In the genomic region with DNA sequence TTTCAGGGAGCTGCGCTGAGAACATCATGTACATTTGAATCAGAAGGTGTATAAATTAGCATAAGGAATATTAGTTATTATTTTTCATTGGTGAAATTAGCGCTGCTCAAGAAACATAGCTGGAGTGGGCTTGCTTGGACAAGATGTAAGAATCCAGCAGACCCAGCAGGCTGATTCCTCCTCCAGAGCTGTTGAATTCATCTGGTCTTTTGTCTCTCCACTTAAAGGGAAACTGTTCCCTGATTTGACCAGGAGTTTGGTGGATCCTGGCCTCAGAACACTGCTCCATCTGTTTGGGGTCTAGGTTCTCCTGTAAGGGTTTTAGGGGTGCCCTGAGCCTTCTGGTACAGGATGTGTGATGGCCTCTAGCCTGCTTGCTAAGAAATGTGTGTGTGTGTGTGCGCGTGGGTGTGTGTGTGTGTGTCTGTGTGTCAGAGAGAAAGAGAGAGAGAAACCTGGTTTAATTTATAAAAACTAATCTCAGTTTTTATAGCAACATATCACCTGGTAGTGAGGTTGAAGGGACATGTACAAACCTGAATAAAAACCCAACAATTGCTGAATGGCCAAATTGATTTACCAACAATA, we compare ENCODE assay signal across 20 cellular contexts. TPM values are rescaled to one million over a fixed set of nuclear protein-coding genes. Genes with fewer than 3 reads are reported as not detected.
DNase-seq lines count a peak whose midpoint lies in the region; TF ChIP-seq lines count a peak whose summit lies in the region.
"Had no signal": no experiment of that assay in that cellular context is flagged by ENCODE, and none has a peak within 500 bp of the region (broad histone marks: within the 10 kb centered on the region; RNA-seq: fewer than 3 reads in every experiment).

No MANE protein-coding gene starts in this region.

- no peak for DNase-seq in activated CD4-positive, alpha-beta T cell treated with anti-CD3 and anti-CD28 coated beads, Interleukin-2, amount 10 ng/mL, durations not matched to agents 7 days and 5 days
- no peak for DNase-seq in activated CD4-positive, alpha-beta T cell treated with anti-CD3 and anti-CD28 coated beads, Interleukin-2, amount 50 U/mL, for 1 hour
- DNase-seq in T-helper 2 cell treated with Interferon-gamma antibody and Interleukin-4, amounts not matched to agents 5 μg/mL and 100 μg/mL, for 36 hours (ENCODE audit: low spot score) = no peak
- no peak for DNase-seq in NCI-H2107 (lab: John Stamatoyannopoulos, UW)
- DNase-seq in HK-2 (ENCODE audit: unreplicated experiment) = no peak
- no peak for DNase-seq in mesothelial cell of epicardium (ENCODE audit: low spot score in 2 of 2, unreplicated experiment in 2 of 2)
- DNase-seq: activated B cell treated with CpG ODN at 0.5 μM for 24 hours, BE2C, GOT3, heart right ventricle, immature natural killer cell, left ventricle myocardium inferior, NCI-H1048, NCI-H526, nucleus accumbens, upper lobe of right lung had no signal

- H3K9me2 ChIP-seq in DOHH2 (replicated peaks; ENCODE audit: control insufficient read depth, low read length) = no peaks in the 10 kb centered on the region

- peaks cover 60% of the 10 kb centered on the region for H3K4me1 ChIP-seq in DOHH2 (ENCODE audit: control insufficient read depth, low read length)
- peaks cover 0 to 8% of the 10 kb centered on the region in 2 donors for H3K4me1 ChIP-seq in esophagus (ENCODE audit: control insufficient read depth in 2 of 2, insufficient read depth in 2 of 2, low read length in 1 of 2)
- H3K4me1 ChIP-seq: BE2C, left ventricle myocardium inferior, upper lobe of right lung had no signal

- peaks cover 45% of the 10 kb centered on the region for H3F3A ChIP-seq in DOHH2 (ENCODE audit: control insufficient read depth, insufficient read depth)

- peak overlapping the region; percentile 84 for H3K4me2 ChIP-seq in DOHH2 (ENCODE audit: low read length)
- H3K4me2 ChIP-seq: KMS-11 had no signal

- H3K4me3 ChIP-seq in DOHH2 (ENCODE audit: low read length) (peak overlapping the region; percentile 95), esophagus (ENCODE audit: low read depth in 1 of 2, low read length in 2 of 2) (no peak overlapping the region)
- H3K4me3 ChIP-seq: heart right ventricle, left ventricle myocardium inferior, upper lobe of right lung had no signal

- CTCF ChIA-PET in activated CD4-positive, alpha-beta T cell treated with anti-CD3 and anti-CD28 coated beads, Interleukin-2, amount 10 ng/mL, durations not matched to agents 7 days and 5 days (lab: Charles Lee) = interaction anchor here (0.6 to 1.9 kb wide), 4 partner anchors 9 to 23 kb away, joined by 3 to 6 read pairs (median 4); partner anchors contain the start of genes SORL1 and SORL1-AS1

- H3K27me3 Mint-ChIP-seq in activated CD4-positive, alpha-beta T cell treated with anti-CD3 and anti-CD28 coated beads, Interleukin-2, amount 10 ng/mL, durations not matched to agents 7 days and 5 days = no peaks in the 10 kb centered on the region
- H3K27me3 Mint-ChIP-seq in T-helper 2 cell treated with Interferon-gamma antibody and Interleukin-4, amounts not matched to agents 5 μg/mL and 100 μg/mL, for 36 hours (ENCODE audit: low read depth) = no peaks in the 10 kb centered on the region
- no peaks in the 10 kb centered on the region for H3K27me3 Mint-ChIP-seq in mesothelial cell of epicardium (ENCODE audit: low read depth)
- H3K27me3 Mint-ChIP-seq: activated B cell treated with CpG ODN at 0.5 μM for 24 hours; dendritic cell treated with granulocyte-macrophage colony-stimulating factor and Interleukin-4, amounts not matched to agents 40 ng/mL and 50 ng/mL, for 4 days had no signal

- 64 to 75% methylated on average over 4 of the region's 4 CpGs for WGBS in esophagus, 2 donors

- peaks cover 51% of the 10 kb centered on the region for H3K36me3 Mint-ChIP-seq in activated CD4-positive, alpha-beta T cell treated with anti-CD3 and anti-CD28 coated beads, Interleukin-2, amount 10 ng/mL, durations not matched to agents 7 days and 5 days (ENCODE audit: low read depth)
- peaks cover 18% of the 10 kb centered on the region for H3K36me3 Mint-ChIP-seq in T-helper 2 cell treated with Interferon-gamma antibody and Interleukin-4, amounts not matched to agents 5 μg/mL and 100 μg/mL, for 36 hours (ENCODE audit: low read depth)
- no peaks in the 10 kb centered on the region for H3K36me3 Mint-ChIP-seq in mesothelial cell of epicardium

- H3K36me3 ChIP-seq in DOHH2 (ENCODE audit: control insufficient read depth, low read length) = peaks cover 35% of the 10 kb centered on the region
- H3K36me3 ChIP-seq in esophagus (ENCODE audit: control insufficient read depth in 2 of 2, insufficient read depth in 2 of 2, low read length in 1 of 2) = no peaks in the 10 kb centered on the region
- H3K36me3 ChIP-seq: BE2C, heart right ventricle, left ventricle myocardium inferior, upper lobe of right lung had no signal

- POLR2A ChIA-PET in activated CD4-positive, alpha-beta T cell treated with anti-CD3 and anti-CD28 coated beads, Interleukin-2, amount 10 ng/mL, durations not matched to agents 7 days and 5 days (lab: Charles Lee) = no interaction called here

- TF ChIP-seq CTCF in DOHH2 (IDR thresholded peaks at IDR 0.05; ENCODE audit: low read depth, low read length, poor library complexity, severe bottlenecking) (no peak), mesothelial cell of epicardium (IDR thresholded peaks at IDR 0.05; ENCODE audit: unreplicated experiment) (no peak)

- H3K9me3 ChIP-seq in DOHH2 (ENCODE audit: control insufficient read depth, insufficient read depth, low read length) = no peaks in the 10 kb centered on the region
- H3K9me3 ChIP-seq in esophagus (ENCODE audit: control insufficient read depth in 2 of 2, insufficient read depth in 1 of 2, low read depth in 1 of 2, low read length in 1 of 2) = no peaks in the 10 kb centered on the region
- H3K9me3 ChIP-seq: BE2C, heart right ventricle, left ventricle myocardium inferior, upper lobe of right lung had no signal

- H3K4me1 Mint-ChIP-seq in activated CD4-positive, alpha-beta T cell treated with anti-CD3 and anti-CD28 coated beads, Interleukin-2, amount 10 ng/mL, durations not matched to agents 7 days and 5 days = peaks cover 56% of the 10 kb centered on the region
- H3K4me1 Mint-ChIP-seq in T-helper 2 cell treated with Interferon-gamma antibody and Interleukin-4, amounts not matched to agents 5 μg/mL and 100 μg/mL, for 36 hours (ENCODE audit: low read depth) = peaks cover 36% of the 10 kb centered on the region
- H3K4me1 Mint-ChIP-seq in mesothelial cell of epicardium = peaks cover 2% of the 10 kb centered on the region

- H3K9me3 Mint-ChIP-seq in activated CD4-positive, alpha-beta T cell treated with anti-CD3 and anti-CD28 coated beads, Interleukin-2, amount 10 ng/mL, durations not matched to agents 7 days and 5 days = peaks cover 3% of the 10 kb centered on the region
- H3K9me3 Mint-ChIP-seq in T-helper 2 cell treated with Interferon-gamma antibody and Interleukin-4, amounts not matched to agents 5 μg/mL and 100 μg/mL, for 36 hours = no peaks in the 10 kb centered on the region
- no peaks in the 10 kb centered on the region for H3K9me3 Mint-ChIP-seq in mesothelial cell of epicardium
- H3K9me3 Mint-ChIP-seq: activated B cell treated with CpG ODN at 0.5 μM for 24 hours; dendritic cell treated with granulocyte-macrophage colony-stimulating factor and Interleukin-4, amounts not matched to agents 40 ng/mL and 50 ng/mL, for 4 days; immature natural killer cell had no signal

- peak overlapping the region; percentile 97 for H3K27ac ChIP-seq in DOHH2 (ENCODE audit: low read depth, low read length)
- peak overlapping the region; percentile 65 to 84 for H3K27ac ChIP-seq in esophagus (ENCODE audit: low read depth in 2 of 2, low read length in 1 of 2)
- H3K27ac ChIP-seq: heart right ventricle, KMS-11, left ventricle myocardium inferior, upper lobe of right lung had no signal

- H3K79me2 ChIP-seq in DOHH2 (ENCODE audit: control insufficient read depth, low read length) = no peaks in the 10 kb centered on the region; the same call in 1 of the 2 replicates

- no peak overlapping the region for H3K4me3 Mint-ChIP-seq in activated CD4-positive, alpha-beta T cell treated with anti-CD3 and anti-CD28 coated beads, Interleukin-2, amount 10 ng/mL, durations not matched to agents 7 days and 5 days
- no peak overlapping the region for H3K4me3 Mint-ChIP-seq in T-helper 2 cell treated with Interferon-gamma antibody and Interleukin-4, amounts not matched to agents 5 μg/mL and 100 μg/mL, for 36 hours
- H3K4me3 Mint-ChIP-seq in mesothelial cell of epicardium = no peak overlapping the region
- H3K4me3 Mint-ChIP-seq: dendritic cell treated with granulocyte-macrophage colony-stimulating factor and Interleukin-4, amounts not matched to agents 40 ng/mL and 50 ng/mL, for 4 days; immature natural killer cell had no signal

- H4K20me1 ChIP-seq in DOHH2 (ENCODE audit: control insufficient read depth, insufficient read depth, low read depth, low read length) = no peaks in the 10 kb centered on the region

- no peaks in the 10 kb centered on the region for H3K27me3 ChIP-seq in DOHH2 (ENCODE audit: control insufficient read depth, low read length)
- H3K27me3 ChIP-seq in esophagus (ENCODE audit: control insufficient read depth in 1 of 2, insufficient read depth in 2 of 2, low read length in 2 of 2) = no peaks in the 10 kb centered on the region
- H3K27me3 ChIP-seq: BE2C, heart right ventricle, upper lobe of right lung had no signal

- H3K27ac Mint-ChIP-seq in activated CD4-positive, alpha-beta T cell treated with anti-CD3 and anti-CD28 coated beads, Interleukin-2, amount 10 ng/mL, durations not matched to agents 7 days and 5 days = peak overlapping the region; percentile 20
- H3K27ac Mint-ChIP-seq in T-helper 2 cell treated with Interferon-gamma antibody and Interleukin-4, amounts not matched to agents 5 μg/mL and 100 μg/mL, for 36 hours = peak overlapping the region; percentile 70
- no peak overlapping the region for H3K27ac Mint-ChIP-seq in mesothelial cell of epicardium
- H3K27ac Mint-ChIP-seq: activated B cell treated with CpG ODN at 0.5 μM for 24 hours; dendritic cell treated with granulocyte-macrophage colony-stimulating factor and Interleukin-4, amounts not matched to agents 40 ng/mL and 50 ng/mL, for 4 days had no signal

RNA-seq across cellular contexts. Expression of gene SORL1, which starts 8.3 kb away (rescaled TPM):
- 100 to 1,000 TPM; 197 to 207 TPM for total RNA-seq in activated CD4-positive, alpha-beta T cell treated with anti-CD3 and anti-CD28 coated beads, Interleukin-2, amount 10 ng/mL, durations not matched to agents 7 days and 5 days
- polyA plus RNA-seq in esophagus = 1 to 10 TPM; 2.5 to 3.0 TPM
- total RNA-seq in mesothelial cell of epicardium = 28.0 to 32.8 TPM (median 29.8 TPM) in 3 replicates
